In the genomic region with DNA sequence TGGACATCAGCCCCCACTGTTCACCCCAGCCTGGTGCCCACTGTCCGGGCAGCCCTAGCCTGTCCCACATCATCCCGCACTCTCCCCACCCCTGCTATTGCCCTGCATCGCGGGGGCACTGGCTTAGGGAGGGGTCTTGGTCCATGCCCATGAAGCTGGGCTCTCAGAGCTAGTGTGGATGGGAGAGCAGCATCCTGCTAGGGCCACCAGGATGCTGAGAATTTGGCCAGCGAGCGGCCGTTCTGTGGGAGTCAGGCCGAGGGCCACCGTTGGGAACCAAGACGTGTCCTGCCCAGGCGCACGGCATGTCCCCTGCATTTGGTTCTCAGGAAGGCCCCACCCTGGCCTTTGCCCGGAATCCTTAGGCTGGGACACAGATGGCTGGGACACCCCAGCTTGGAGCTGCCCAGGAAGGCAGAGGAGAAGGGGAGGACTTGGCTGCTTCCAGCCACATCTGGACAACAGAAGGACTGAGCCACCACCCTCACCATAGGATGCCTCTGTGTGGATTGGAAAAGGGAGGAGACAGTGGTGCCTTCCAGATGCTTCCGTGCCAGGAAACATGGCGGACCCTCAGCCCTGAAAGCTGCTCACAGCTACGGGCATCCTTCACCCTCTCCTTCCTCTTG, we compare ENCODE assay signal across 17 cellular contexts. TPM values are rescaled to one million over a fixed set of nuclear protein-coding genes. Genes with fewer than 3 reads are reported as not detected.
DNase-seq lines count a peak whose midpoint lies in the region; ATAC-seq and TF ChIP-seq lines count a peak whose summit lies in the region.
"Had no signal": no experiment of that assay in that cellular context is flagged by ENCODE, and none has a peak within 500 bp of the region (broad histone marks: within the 10 kb centered on the region; RNA-seq: fewer than 3 reads in every experiment).

No MANE protein-coding gene starts in this region.

- POLR2A ChIA-PET in naive thymus-derived CD4-positive, alpha-beta T cell (lab: Charles Lee), result interaction anchor here (0.5 to 2.6 kb wide), 3 partner anchors 12 to 49 kb away, joined by 3 to 6 read pairs (median 4); no protein-coding TSS in a partner anchor

- CTCF ChIA-PET in naive thymus-derived CD4-positive, alpha-beta T cell (lab: Charles Lee), result no interaction called here

- peaks cover 7% of the 10 kb centered on the region for H3K4me1 Mint-ChIP-seq in activated naive CD8-positive, alpha-beta T cell (ENCODE audit: low read depth)
- peaks cover 0 to 12% (median 2%) of the 10 kb centered on the region in 7 donors for H3K4me1 Mint-ChIP-seq in naive thymus-derived CD4-positive, alpha-beta T cell
- H3K4me1 Mint-ChIP-seq: nephron had no signal

- no peaks in the 10 kb centered on the region for H3K27me3 Mint-ChIP-seq in activated naive CD8-positive, alpha-beta T cell
- H3K27me3 Mint-ChIP-seq in naive thymus-derived CD4-positive, alpha-beta T cell, result no peaks in the 10 kb centered on the region

- no peaks in the 10 kb centered on the region for H3K4me1 ChIP-seq in naive thymus-derived CD4-positive, alpha-beta T cell (ENCODE audit: control insufficient read depth in 2 of 2, insufficient read depth in 2 of 2, low read length in 2 of 2)
- H3K4me1 ChIP-seq in stomach, result no peaks in the 10 kb centered on the region
- H3K4me1 ChIP-seq: gastrocnemius medialis, suprapubic skin had no signal

- 78 to 93% (median 91%) methylated on average over 13 to 16 of the region's 16 CpGs for WGBS in stomach, 5 donors

- no peaks in the 10 kb centered on the region for H3K9me3 ChIP-seq in naive thymus-derived CD4-positive, alpha-beta T cell (ENCODE audit: control insufficient read depth in 2 of 3, low read length in 3 of 3)
- no peaks in the 10 kb centered on the region for H3K9me3 ChIP-seq in stomach
- H3K9me3 ChIP-seq: gastrocnemius medialis, suprapubic skin had no signal

- intact Hi-C loops in naive thymus-derived CD4-positive, alpha-beta T cell (cut with micrococcal nuclease), result no loop called here
- intact Hi-C loops in sciatic nerve (cut with DNase I) (loop anchor here (5.0 kb wide), 1 partner anchor 371 kb away; no protein-coding TSS in a partner anchor), stomach (cut with DNase I; ENCODE audit: low total_unique reads) (loop anchor here (5.0 kb wide), 1 partner anchor 371 kb away; no protein-coding TSS in a partner anchor)

- no peaks in the 10 kb centered on the region for H3K27me3 ChIP-seq in naive thymus-derived CD4-positive, alpha-beta T cell (ENCODE audit: control insufficient read depth in 2 of 2, insufficient read depth in 2 of 2, low read length in 2 of 2)
- no peaks in the 10 kb centered on the region for H3K27me3 ChIP-seq in stomach
- H3K27me3 ChIP-seq: gastrocnemius medialis, suprapubic skin had no signal

- TF ChIP-seq POLR2A in stomach (IDR thresholded peaks at IDR 0.05), result no peak

- H3K36me3 Mint-ChIP-seq in activated naive CD8-positive, alpha-beta T cell, result peaks cover 3% of the 10 kb centered on the region
- H3K36me3 Mint-ChIP-seq in naive thymus-derived CD4-positive, alpha-beta T cell, result peaks cover 4 to 40% (median 7%) of the 10 kb centered on the region in 5 donors

- no peak for TF ChIP-seq EP300 in stomach (IDR thresholded peaks at IDR 0.05)

- H3K36me3 ChIP-seq in naive thymus-derived CD4-positive, alpha-beta T cell (ENCODE audit: control insufficient read depth in 2 of 3, insufficient read depth in 3 of 3, low read length in 3 of 3), result peaks cover 24 to 85% (median 42%) of the 10 kb centered on the region in 3 experiments
- H3K36me3 ChIP-seq in stomach, result peaks cover 55 to 93% (median 89%) of the 10 kb centered on the region in 4 donors

- DNase-seq in AG10803 (ENCODE audit: low read depth) (peak; percentile 68), GM03348 (ENCODE audit: low spot score) (peak; percentile 48), sciatic nerve (ENCODE audit: low spot score) (no peak), stomach (no peak), NCI-H774 (lab: John Stamatoyannopoulos, UW) (no peak)
- DNase-seq in naive thymus-derived CD4-positive, alpha-beta T cell, result no peak
- DNase-seq: gastrocnemius medialis; GM23248; NCI-H1436 treated with DMSO at 0.1 percent for 48 hours; NCI-H446; OCI-M1; stimulated activated CD4-positive, alpha-beta T cell treated with anti-CD3 and anti-CD28 coated beads, Interleukin-15, amount 100 ng/mL, for 24 hours had no signal

- peak; percentile 15 for ATAC-seq in naive thymus-derived CD4-positive, alpha-beta T cell
- ATAC-seq in sciatic nerve, result no peak
- ATAC-seq: gastrocnemius medialis had no signal

- no peak for TF ChIP-seq CTCF in AG10803 (conservative IDR thresholded peaks at IDR 0.05; ENCODE audit: low read length)
- TF ChIP-seq CTCF in stomach (IDR thresholded peaks at IDR 0.05), result no peak

- H3K4me3 ChIP-seq in AG10803 (ENCODE audit: low read length), result no peak overlapping the region
- no peak overlapping the region for H3K4me3 ChIP-seq in naive thymus-derived CD4-positive, alpha-beta T cell (ENCODE audit: low read length)
- H3K4me3 ChIP-seq in stomach, result no peak overlapping the region
- H3K4me3 ChIP-seq: gastrocnemius medialis, GM23248, lung, suprapubic skin had no signal

- no peak overlapping the region for H3K27ac ChIP-seq in naive thymus-derived CD4-positive, alpha-beta T cell (ENCODE audit: low read depth, low read length)
- no peak overlapping the region for H3K27ac ChIP-seq in stomach
- H3K27ac ChIP-seq: C4-2B, gastrocnemius medialis, GM23248, suprapubic skin had no signal

- H3K27ac Mint-ChIP-seq in activated naive CD8-positive, alpha-beta T cell, result peak overlapping the region; percentile 81
- peak overlapping the region in 4 of 9 donors; percentile 17 to 62 (median 27) for H3K27ac Mint-ChIP-seq in naive thymus-derived CD4-positive, alpha-beta T cell
- H3K27ac Mint-ChIP-seq: nephron had no signal

- no peaks in the 10 kb centered on the region for H3K9me3 Mint-ChIP-seq in activated naive CD8-positive, alpha-beta T cell (ENCODE audit: low read depth)
- no peaks in the 10 kb centered on the region for H3K9me3 Mint-ChIP-seq in naive thymus-derived CD4-positive, alpha-beta T cell
- H3K9me3 Mint-ChIP-seq: nephron had no signal

- no peak overlapping the region for H3K4me3 Mint-ChIP-seq in activated naive CD8-positive, alpha-beta T cell
- H3K4me3 Mint-ChIP-seq in naive thymus-derived CD4-positive, alpha-beta T cell, result no peak overlapping the region
- H3K4me3 Mint-ChIP-seq: nephron had no signal

RNA-seq across cellular contexts. Expression of a gene that starts 14.6 kb away (rescaled TPM):
- 1,000 to 10,000 TPM in 1 of 5 experiments, 100 to 1,000 TPM in 4; 128 to 1,529 (median 215) TPM for total RNA-seq in naive thymus-derived CD4-positive, alpha-beta T cell
- 100 to 1,000 TPM; 122 to 214 TPM for polyA plus RNA-seq in naive thymus-derived CD4-positive, alpha-beta T cell
- total RNA-seq in sciatic nerve, result 38.7 TPM
- 100 to 1,000 TPM in 1 of 5 donors, 10 to 100 TPM in 4; 12.3 to 128 (median 52.5) TPM for total RNA-seq in stomach
- 10 to 100 TPM; 11.4 to 26.5 (median 12.1) TPM for polyA plus RNA-seq in stomach

RNA-seq across cellular contexts. Expression of a gene that starts 23.3 kb away (rescaled TPM):
- 100 to 1,000 TPM; 135 to 288 (median 215) TPM for total RNA-seq in naive thymus-derived CD4-positive, alpha-beta T cell
- 100 to 1,000 TPM in 1 of 2 donors, 10 to 100 TPM in 1; 98.6 to 134 TPM for polyA plus RNA-seq in naive thymus-derived CD4-positive, alpha-beta T cell
- total RNA-seq in sciatic nerve (44.2 TPM), stomach (100 to 1,000 TPM in 3 of 5 donors, 10 to 100 TPM in 2; 37.1 to 298 (median 107) TPM)
- polyA plus RNA-seq in stomach, result 100 to 1,000 TPM in 2 of 3 donors, 10 to 100 TPM in 1; 68.3 to 136 (median 114) TPM

RNA-seq across cellular contexts. Expression of a gene that starts 37.3 kb away (rescaled TPM):
- total RNA-seq in naive thymus-derived CD4-positive, alpha-beta T cell, result 100 to 1,000 TPM; 194 to 211 (median 206) TPM
- 10 to 100 TPM; 47.2 to 88.2 TPM for polyA plus RNA-seq in naive thymus-derived CD4-positive, alpha-beta T cell
- 116 TPM for total RNA-seq in sciatic nerve
- total RNA-seq in stomach, result 100 to 1,000 TPM in 2 of 5 donors, 10 to 100 TPM in 3; 44.2 to 268 (median 90.4) TPM
- polyA plus RNA-seq in stomach, result 10 to 100 TPM; 42.0 to 95.6 (median 85.4) TPM

Comparison
In these comparisons a context has a peak if more than half of its experiments do, and no peak if none do; other contexts are left out.
1. DNase-seq: peak in AG10803 (single experiment) and GM03348 (single experiment); none in naive thymus-derived CD4-positive, alpha-beta T cell (0 of 9), sciatic nerve (single experiment), stomach (single experiment) and NCI-H774 (single experiment).
2. intact Hi-C loops: an anchor here in sciatic nerve (5.0 kb wide) and stomach (5.0 kb wide); none called in naive thymus-derived CD4-positive, alpha-beta T cell.